In genomic region chr21:6569587-6570392, GRCh38 we compare ENCODE assay signal across 8 cellular contexts.
A peak's percentile ranks its signal among the peaks of the same experiment; 100 is the strongest.
DNase-seq lines count a peak whose midpoint lies in the region; ATAC-seq and TF ChIP-seq lines count a peak whose summit lies in the region.
"Not testable (repeated sequence)": the region's sequence is repeated elsewhere in the genome, so short reads cannot be mapped to it uniquely, and the experiment has no call there.

No MANE protein-coding gene starts in this region.

- H3K9ac ChIP-seq in IMR-90 (ENCODE audit: low read depth, low read length): not testable (repeated sequence)

- not testable (repeated sequence) for TF ChIP-seq RAD21 in IMR-90 (IDR thresholded peaks at IDR 0.05; ENCODE audit: low read length)

- not testable (repeated sequence) for H2BK5ac ChIP-seq in IMR-90 (ENCODE audit: low read depth, low read length, poor library complexity, severe bottlenecking)

- H3K18ac ChIP-seq in IMR-90 (ENCODE audit: low read depth, low read length): not testable (repeated sequence)

- in situ Hi-C loops in IMR-90 (cut with MboI; ENCODE audit: low sequenced_read_pairs): not testable (repeated sequence)

- H3K36me3 Mint-ChIP-seq in CD8-positive, alpha-beta T cell; activated T-cell treated with anti-CD3 and anti-CD28 coated beads, Interleukin-2, amount 50 U/mL, for 4 hours (ENCODE audit: insufficient read depth): not testable (repeated sequence)

- not testable (repeated sequence) for H3K4ac ChIP-seq in IMR-90 (ENCODE audit: low read depth, low read length)

- not testable (repeated sequence) for H3K27ac Mint-ChIP-seq in CD8-positive, alpha-beta T cell

- H3K23ac ChIP-seq in IMR-90 (ENCODE audit: low read depth, low read length): not testable (repeated sequence)

- not testable (repeated sequence) for H3K36me3 ChIP-seq in CD8-positive, alpha-beta T cell (ENCODE audit: insufficient read depth, low read length); IMR-90 (ENCODE audit: control insufficient read depth, insufficient read depth, low read length); mucosa of descending colon (ENCODE audit: low read depth)

- not testable (repeated sequence) for H3K14ac ChIP-seq in IMR-90 (replicated peaks; ENCODE audit: low read depth, low read length)

- not testable (repeated sequence) for H2AK9ac ChIP-seq in IMR-90 (replicated peaks; ENCODE audit: low read depth, low read length, poor library complexity)

- TF ChIP-seq CTCF in CD8-positive, alpha-beta T cell (IDR thresholded peaks at IDR 0.05); IMR-90 (conservative IDR thresholded peaks at IDR 0.05; ENCODE audit: low read depth, low read length); mucosa of descending colon (IDR thresholded peaks at IDR 0.05): not testable (repeated sequence)

- not testable (repeated sequence) for H3K27me3 Mint-ChIP-seq in CD8-positive, alpha-beta T cell (ENCODE audit: low read depth); activated T-cell treated with anti-CD3 and anti-CD28 coated beads, Interleukin-2, amount 50 U/mL, for 4 hours (ENCODE audit: low read depth)

- H3K4me3 Mint-ChIP-seq in CD8-positive, alpha-beta T cell; activated T-cell treated with anti-CD3 and anti-CD28 coated beads, Interleukin-2, amount 50 U/mL, for 4 hours: not testable (repeated sequence)

- not testable (repeated sequence) for H4K91ac ChIP-seq in IMR-90 (ENCODE audit: insufficient read depth, low read depth, low read length)

- H3K9me1 ChIP-seq in IMR-90 (ENCODE audit: insufficient read depth, low read length): not testable (repeated sequence)

- not testable (repeated sequence) for H2BK120ac ChIP-seq in IMR-90 (ENCODE audit: low read depth, low read length)

- not testable (repeated sequence) for H3K9me3 Mint-ChIP-seq in CD8-positive, alpha-beta T cell; activated T-cell treated with anti-CD3 and anti-CD28 coated beads, Interleukin-2, amount 50 U/mL, for 4 hours

- not testable (repeated sequence) for H3K4me1 Mint-ChIP-seq in CD8-positive, alpha-beta T cell (ENCODE audit: low read depth); activated T-cell treated with anti-CD3 and anti-CD28 coated beads, Interleukin-2, amount 50 U/mL, for 4 hours (ENCODE audit: low read depth)

- dilution Hi-C loops in IMR-90 (cut with HindIII; ENCODE audit: low sequenced_read_pairs, unreplicated experiment): not testable (repeated sequence)

- not testable (repeated sequence) for H2BK15ac ChIP-seq in IMR-90 (ENCODE audit: low read depth, low read length)

- CTCF ChIA-PET in CD8-positive, alpha-beta T cell (lab: Charles Lee); IMR-90 (lab: Yijun Ruan, JAX): not testable (repeated sequence)

- H3K79me1 ChIP-seq in IMR-90 (ENCODE audit: low read depth in 1 of 2, low read length in 2 of 2): not testable (repeated sequence)

- H3K4me3 ChIP-seq in CD8-positive, alpha-beta T cell (ENCODE audit: low read depth, low read length); IMR-90 (ENCODE audit: insufficient read depth, low read depth, low read length); mucosa of descending colon: not testable (repeated sequence)

- not testable (repeated sequence) for H3K4me2 ChIP-seq in IMR-90 (ENCODE audit: low read depth, low read length)

- H3K4me1 ChIP-seq in CD8-positive, alpha-beta T cell (ENCODE audit: insufficient read depth, low read length); IMR-90 (ENCODE audit: control insufficient read depth, insufficient read depth, low read length); mucosa of descending colon (ENCODE audit: low read depth): not testable (repeated sequence)

- H4K5ac ChIP-seq in IMR-90 (ENCODE audit: low read depth, low read length): not testable (repeated sequence)

- not testable (repeated sequence) for H2BK20ac ChIP-seq in IMR-90 (ENCODE audit: low read depth, low read length)

- TF ChIP-seq POLR2A in IMR-90 (IDR thresholded peaks at IDR 0.05; ENCODE audit: low read depth, low read length): not testable (repeated sequence)

- H3K56ac ChIP-seq in IMR-90 (ENCODE audit: extremely low read depth, insufficient read depth, low read length): not testable (repeated sequence)

- H2AFZ ChIP-seq in IMR-90 (replicated peaks; ENCODE audit: low read length, poor library complexity): not testable (repeated sequence)

- H4K8ac ChIP-seq in IMR-90 (ENCODE audit: low read depth in 2 of 2, low read length in 2 of 2): not testable (repeated sequence)

- POLR2A ChIA-PET in CD8-positive, alpha-beta T cell (lab: Charles Lee); IMR-90 (lab: Charles Lee; ENCODE audit: unreplicated experiment): not testable (repeated sequence)

- intact Hi-C loops in CD8-positive, alpha-beta T cell (cut with DNase I, micrococcal nuclease); IMR-90 (cut with micrococcal nuclease); Right ventricle myocardium superior (cut with DNase I); mucosa of descending colon (cut with DNase I, micrococcal nuclease): not testable (repeated sequence)

- not testable (repeated sequence) for BruUV-seq in IMR-90 (replicated peaks; lab: Mats Ljungman, UMichigan)

- ATAC-seq in CD8-positive, alpha-beta T cell: peak; percentile 84
- peak; percentile 61 for ATAC-seq in GM19438 (IDR thresholded peaks at IDR 0.05; ENCODE audit: low read depth, unreplicated experiment)
- ATAC-seq in HG02885 (IDR thresholded peaks at IDR 0.05; ENCODE audit: poor library complexity, unreplicated experiment): peak; percentile 42
- ATAC-seq in IMR-90 (ENCODE audit: low read depth): peak; percentile 68
- ATAC-seq in activated T-cell treated with anti-CD3 and anti-CD28 coated beads, Interleukin-2, amount 50 U/mL, for 4 hours: peak; percentile 69 to 81
- peak; percentile 88 for ATAC-seq in Right ventricle myocardium superior (ENCODE audit: poor library complexity)
- ATAC-seq in mucosa of descending colon: peak; percentile 78
- ATAC-seq in stimulated activated naive CD8-positive, alpha-beta T cell treated with anti-CD3 and anti-CD28 coated beads, Interleukin-15, Interleukin-2, amounts not matched to agents 100 U/mL and 50 U/mL, for 24 hours: peak; percentile 82

- DNase-seq in CD8-positive, alpha-beta T cell; IMR-90; activated T-cell treated with anti-CD3 and anti-CD28 coated beads, Interleukin-2, amount 50 U/mL, for 4 hours; Right ventricle myocardium superior; mucosa of descending colon; stimulated activated naive CD8-positive, alpha-beta T cell treated with anti-CD3 and anti-CD28 coated beads, Interleukin-15, Interleukin-2, amounts not matched to agents 100 U/mL and 50 U/mL, for 24 hours: not testable (repeated sequence)

- no CpG with 5 or more reads among the region's 19 CpGs for WGBS in IMR-90 (ENCODE audit: extremely low coverage in 2 of 2, insufficient read length in 1 of 2), 2 experiments

- H2AK5ac ChIP-seq in IMR-90 (ENCODE audit: low read depth, low read length): not testable (repeated sequence)

- H3K27ac ChIP-seq in CD8-positive, alpha-beta T cell (ENCODE audit: low read depth, low read length); IMR-90 (ENCODE audit: insufficient read depth, low read length): not testable (repeated sequence)

- not testable (repeated sequence) for H4K20me1 ChIP-seq in IMR-90 (ENCODE audit: insufficient read depth, low read length)

- not testable (repeated sequence) for H3K27me3 ChIP-seq in CD8-positive, alpha-beta T cell (ENCODE audit: insufficient read depth, low read length); IMR-90 (ENCODE audit: control insufficient read depth, insufficient read depth, low read length)

- H3K9me3 ChIP-seq in CD8-positive, alpha-beta T cell (ENCODE audit: low read length); IMR-90 (ENCODE audit: control insufficient read depth, insufficient read depth, low read length); mucosa of descending colon: not testable (repeated sequence)
